ENCODE assay signal across 7 cellular contexts in genomic region chr4:11643081-11643480, GRCh38.
DNase-seq lines count a peak whose midpoint lies in the region; ATAC-seq and TF ChIP-seq lines count a peak whose summit lies in the region.
"Not testable (repeated sequence)": the region's sequence is repeated elsewhere in the genome, so short reads cannot be mapped to it uniquely, and the experiment has no call there.

No MANE protein-coding gene starts in this region.

- DNase-seq in H4 (ENCODE audit: low spot score): peak; percentile 41
- DNase-seq in M059J (ENCODE audit: low read depth): peak; percentile 60
- DNase-seq in RWPE2 (ENCODE audit: low spot score); epithelial cell of prostate (ENCODE audit: low read depth, low spot score): not testable (repeated sequence)
- DNase-seq in MCF 10A (ENCODE audit: unreplicated experiment): peak; percentile 54
- peak; percentile 3 for DNase-seq in fibroblast of villous mesenchyme (ENCODE audit: low read depth)
- DNase-seq in myocyte (ENCODE audit: low read depth): peak; percentile 54

- H3K4me1 Mint-ChIP-seq in MCF 10A (ENCODE audit: insufficient read depth, unreplicated experiment): not testable (repeated sequence)

- H3K4me1 ChIP-seq in RWPE2 (ENCODE audit: insufficient read depth, poor library complexity, severe bottlenecking): not testable (repeated sequence)

- not testable (repeated sequence) for H3K4me3 ChIP-seq in RWPE2 (ENCODE audit: severe bottlenecking); fibroblast of villous mesenchyme (ENCODE audit: low read depth, low read length)

- H3K9me3 ChIP-seq in RWPE2 (ENCODE audit: severe bottlenecking): not testable (repeated sequence)

- not testable (repeated sequence) for H3K36me3 Mint-ChIP-seq in MCF 10A (ENCODE audit: insufficient read depth, unreplicated experiment)

- CTCF ChIA-PET in MCF 10A (lab: Yijun Ruan, JAX): interaction anchor here (0.7 to 1.0 kb wide), 2 partner anchors 8 to 199 kb away, joined by 3 read pairs; no protein-coding TSS in a partner anchor

- H3K27ac Mint-ChIP-seq in MCF 10A (ENCODE audit: low read depth, unreplicated experiment): not testable (repeated sequence)

- H3K27ac ChIP-seq in RWPE2 (ENCODE audit: poor library complexity, severe bottlenecking) (peak overlapping the region; percentile 49), epithelial cell of prostate (peak overlapping the region; percentile 29)

- not testable (repeated sequence) for H3K36me3 ChIP-seq in RWPE2 (ENCODE audit: low read depth)

- not testable (repeated sequence) for ATAC-seq in RWPE2 (ENCODE audit: low read depth)

- H3K27me3 ChIP-seq in RWPE2 (ENCODE audit: insufficient read depth, poor library complexity, severe bottlenecking): not testable (repeated sequence)

- POLR2A ChIA-PET in MCF 10A (lab: Yijun Ruan, JAX): interaction anchor here (0.9 to 1.0 kb wide), 2 partner anchors 18 to 138 kb away, joined by 3 read pairs; no protein-coding TSS in a partner anchor

- intact Hi-C loops in MCF 10A (cut with micrococcal nuclease): not testable (repeated sequence)

- TF ChIP-seq CTCF in RWPE2 (IDR thresholded peaks at IDR 0.05; ENCODE audit: poor library complexity, severe bottlenecking); MCF 10A (IDR thresholded peaks at IDR 0.05; ENCODE audit: unreplicated experiment); fibroblast of villous mesenchyme (IDR thresholded peaks at IDR 0.05; ENCODE audit: insufficient read depth, low read depth, low read length): not testable (repeated sequence)

- H3K9me3 Mint-ChIP-seq in MCF 10A (ENCODE audit: unreplicated experiment): not testable (repeated sequence)

- BruUV-seq in MCF 10A (replicated peaks; lab: Mats Ljungman, UMichigan): not testable (repeated sequence)

- H3K4me3 Mint-ChIP-seq in MCF 10A (ENCODE audit: unreplicated experiment): not testable (repeated sequence)

- H3K27me3 Mint-ChIP-seq in MCF 10A (ENCODE audit: insufficient read depth, unreplicated experiment): peaks cover 13% of the 10 kb centered on the region
